ENCODE assay signal across 8 cellular contexts in genomic region chr3:66938338-66938963, GRCh38. TPM values are rescaled to one million over a fixed set of nuclear protein-coding genes. Genes with fewer than 3 reads are reported as not detected.
A peak's percentile ranks its signal among the peaks of the same experiment; 100 is the strongest.
DNase-seq lines count a peak whose midpoint lies in the region; ATAC-seq and TF ChIP-seq lines count a peak whose summit lies in the region.

No MANE protein-coding gene starts in this region.

- DNase-seq in stimulated activated CD4-positive, alpha-beta T cell treated with anti-CD3 and anti-CD28 coated beads, Interleukin-15, amount 100 ng/mL, for 24 hours, result peak; percentile 16
- no peak for DNase-seq in stimulated activated CD4-positive, alpha-beta T cell treated with anti-CD3 and anti-CD28 coated beads, Interleukin-4, amount 100 ng/mL, for 1 hour
- DNase-seq in HCEC 1CT (peak; percentile 65), NB4 (ENCODE audit: low read depth) (peak; percentile 67), ecto neural progenitor cell (ENCODE audit: low spot score) (peak; percentile 59), lung (ENCODE audit: low spot score) (peak; percentile 32), upper lobe of right lung (no peak)

- H3K4me1 ChIP-seq in lung (ENCODE audit: control insufficient read depth in 2 of 2, insufficient read depth in 2 of 2, low read length in 2 of 2) (no peaks in the 10 kb centered on the region), upper lobe of right lung (no peaks in the 10 kb centered on the region)

- H3K27me3 ChIP-seq in lung (ENCODE audit: control insufficient read depth, insufficient read depth) (no peaks in the 10 kb centered on the region), upper lobe of right lung (no peaks in the 10 kb centered on the region)

- H3K27ac ChIP-seq in lung (ENCODE audit: low read depth in 1 of 2, low read length in 1 of 2), result no peak overlapping the region
- H3K27ac ChIP-seq in upper lobe of right lung, result no peak overlapping the region

- TF ChIP-seq CTCF in NB4 (IDR thresholded peaks at IDR 0.05; ENCODE audit: low read depth, low read length), result peak; percentile 60
- peak; percentile 54 for TF ChIP-seq CTCF in lung (IDR thresholded peaks at IDR 0.05; ENCODE audit: control extremely low read depth, extremely low read depth)
- peak; percentile 75 for TF ChIP-seq CTCF in upper lobe of right lung (IDR thresholded peaks at IDR 0.05)

- H3K36me3 ChIP-seq in lung (ENCODE audit: control insufficient read depth in 2 of 2, insufficient read depth in 2 of 2, low read length in 2 of 2) (no peaks in the 10 kb centered on the region), upper lobe of right lung (no peaks in the 10 kb centered on the region)

- intact Hi-C loops in upper lobe of right lung (cut with DNase I), result no loop called here

- TF ChIP-seq POLR2A in NB4 (IDR thresholded peaks at IDR 0.05; ENCODE audit: extremely low read depth, insufficient read length), result no peak

- H3K4me3 ChIP-seq in NB4 (ENCODE audit: low read depth, low read length), result no peak overlapping the region
- no peak overlapping the region for H3K4me3 ChIP-seq in lung
- H3K4me3 ChIP-seq in upper lobe of right lung, result no peak overlapping the region

- H3K9me3 ChIP-seq in lung (ENCODE audit: control insufficient read depth in 2 of 2, insufficient read depth in 1 of 2, low read length in 1 of 2) (no peaks in the 10 kb centered on the region), upper lobe of right lung (no peaks in the 10 kb centered on the region)

- ATAC-seq in SK-N-SH treated with all-trans-retinoic acid at 6 μM for 48 hours (peak; percentile 96), lung (ENCODE audit: insufficient read depth, low FRiP score) (peak; percentile 44), upper lobe of right lung (peak; percentile 82)

- 18 to 26% methylated on average over 5 of the region's 5 CpGs for WGBS in lung, 2 donors

TF ChIP-seq in SK-N-SH treated with all-trans-retinoic acid at 6 μM for 48 hours, 23 proteins besides CTCF, POLR2A, EP300 and RAD21:
- no peak for TF ChIP-seq PPARA (CRISPR knock-in tag; IDR thresholded peaks at IDR 0.05; ENCODE audit: borderline replicate concordance)
- no peak for TF ChIP-seq TCF4 (CRISPR knock-in tag; IDR thresholded peaks at IDR 0.05; ENCODE audit: borderline replicate concordance)
- TF ChIP-seq ZNF70 (CRISPR knock-in tag; IDR thresholded peaks at IDR 0.05), result no peak
- no peak for TF ChIP-seq ZC3H10 (CRISPR knock-in tag; IDR thresholded peaks at IDR 0.05)
- TF ChIP-seq, protein P1, sequence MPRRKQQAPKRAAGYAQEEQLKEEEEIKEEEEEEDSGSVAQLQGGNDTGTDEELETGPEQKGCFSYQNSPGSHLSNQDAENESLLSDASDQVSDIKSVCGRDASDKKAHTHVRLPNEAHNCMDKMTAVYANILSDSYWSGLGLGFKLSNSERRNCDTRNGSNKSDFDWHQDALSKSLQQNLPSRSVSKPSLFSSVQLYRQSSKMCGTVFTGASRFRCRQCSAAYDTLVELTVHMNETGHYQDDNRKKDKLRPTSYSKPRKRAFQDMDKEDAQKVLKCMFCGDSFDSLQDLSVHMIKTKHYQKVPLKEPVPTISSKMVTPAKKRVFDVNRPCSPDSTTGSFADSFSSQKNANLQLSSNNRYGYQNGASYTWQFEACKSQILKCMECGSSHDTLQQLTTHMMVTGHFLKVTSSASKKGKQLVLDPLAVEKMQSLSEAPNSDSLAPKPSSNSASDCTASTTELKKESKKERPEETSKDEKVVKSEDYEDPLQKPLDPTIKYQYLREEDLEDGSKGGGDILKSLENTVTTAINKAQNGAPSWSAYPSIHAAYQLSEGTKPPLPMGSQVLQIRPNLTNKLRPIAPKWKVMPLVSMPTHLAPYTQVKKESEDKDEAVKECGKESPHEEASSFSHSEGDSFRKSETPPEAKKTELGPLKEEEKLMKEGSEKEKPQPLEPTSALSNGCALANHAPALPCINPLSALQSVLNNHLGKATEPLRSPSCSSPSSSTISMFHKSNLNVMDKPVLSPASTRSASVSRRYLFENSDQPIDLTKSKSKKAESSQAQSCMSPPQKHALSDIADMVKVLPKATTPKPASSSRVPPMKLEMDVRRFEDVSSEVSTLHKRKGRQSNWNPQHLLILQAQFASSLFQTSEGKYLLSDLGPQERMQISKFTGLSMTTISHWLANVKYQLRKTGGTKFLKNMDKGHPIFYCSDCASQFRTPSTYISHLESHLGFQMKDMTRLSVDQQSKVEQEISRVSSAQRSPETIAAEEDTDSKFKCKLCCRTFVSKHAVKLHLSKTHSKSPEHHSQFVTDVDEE (CRISPR knock-in tag; IDR thresholded peaks at IDR 0.05), result no peak
- no peak for TF ChIP-seq ESRRG (CRISPR knock-in tag; IDR thresholded peaks at IDR 0.05)
- no peak for TF ChIP-seq GLIS3 (CRISPR knock-in tag; IDR thresholded peaks at IDR 0.05)
- TF ChIP-seq, protein P2, sequence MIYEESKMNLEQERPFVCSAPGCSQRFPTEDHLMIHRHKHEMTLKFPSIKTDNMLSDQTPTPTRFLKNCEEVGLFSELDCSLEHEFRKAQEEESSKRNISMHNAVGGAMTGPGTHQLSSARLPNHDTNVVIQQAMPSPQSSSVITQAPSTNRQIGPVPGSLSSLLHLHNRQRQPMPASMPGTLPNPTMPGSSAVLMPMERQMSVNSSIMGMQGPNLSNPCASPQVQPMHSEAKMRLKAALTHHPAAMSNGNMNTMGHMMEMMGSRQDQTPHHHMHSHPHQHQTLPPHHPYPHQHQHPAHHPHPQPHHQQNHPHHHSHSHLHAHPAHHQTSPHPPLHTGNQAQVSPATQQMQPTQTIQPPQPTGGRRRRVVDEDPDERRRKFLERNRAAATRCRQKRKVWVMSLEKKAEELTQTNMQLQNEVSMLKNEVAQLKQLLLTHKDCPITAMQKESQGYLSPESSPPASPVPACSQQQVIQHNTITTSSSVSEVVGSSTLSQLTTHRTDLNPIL (CRISPR knock-in tag; IDR thresholded peaks at IDR 0.05; ENCODE audit: low read depth), result no peak
- no peak for TF ChIP-seq POU6F1 (CRISPR knock-in tag; IDR thresholded peaks at IDR 0.05; ENCODE audit: borderline replicate concordance, low read depth)
- TF ChIP-seq OSR1 (CRISPR knock-in tag; IDR thresholded peaks at IDR 0.05), result no peak
- TF ChIP-seq SNAI2 (CRISPR knock-in tag; IDR thresholded peaks at IDR 0.05), result no peak
- TF ChIP-seq ZFP3 (CRISPR knock-in tag; IDR thresholded peaks at IDR 0.05), result no peak
- no peak for TF ChIP-seq ISL1 (CRISPR knock-in tag; IDR thresholded peaks at IDR 0.05)
- no peak for TF ChIP-seq PATZ1 (CRISPR knock-in tag; IDR thresholded peaks at IDR 0.05; ENCODE audit: borderline replicate concordance)
- no peak for TF ChIP-seq ZNF565 (CRISPR knock-in tag; conservative IDR thresholded peaks at IDR 0.05; ENCODE audit: low read depth)
- TF ChIP-seq RARB (CRISPR knock-in tag; IDR thresholded peaks at IDR 0.05), result no peak
- TF ChIP-seq ARNTL (CRISPR knock-in tag; IDR thresholded peaks at IDR 0.05; ENCODE audit: borderline replicate concordance, low read depth), result no peak
- TF ChIP-seq ZFP30 (CRISPR knock-in tag; IDR thresholded peaks at IDR 0.05), result no peak
- TF ChIP-seq TOX (CRISPR knock-in tag; IDR thresholded peaks at IDR 0.05; ENCODE audit: borderline replicate concordance), result no peak

RNA-seq across cellular contexts. Expression of gene KBTBD8, which starts 59.7 kb away (rescaled TPM):
- total RNA-seq in lung (1 to 10 TPM; 4.8 to 5.0 TPM), upper lobe of right lung (6.0 TPM)
- 1 to 10 TPM in 1 of 2 donors, under 1 TPM in 1; 0.94 to 1.3 TPM for polyA plus RNA-seq in lung

Comparison
In these comparisons a context has a peak if more than half of its experiments do, and no peak if none do; other contexts are left out.
1. DNase-seq: peak in stimulated activated CD4-positive, alpha-beta T cell treated with anti-CD3 and anti-CD28 coated beads, Interleukin-15, amount 100 ng/mL, for 24 hours (single experiment), HCEC 1CT (single experiment), NB4 (single experiment), ecto neural progenitor cell (single experiment) and lung (single experiment); none in stimulated activated CD4-positive, alpha-beta T cell treated with anti-CD3 and anti-CD28 coated beads, Interleukin-4, amount 100 ng/mL, for 1 hour (single experiment) and upper lobe of right lung (single experiment).
2. ATAC-seq: peak in every context shown above with its lines; median percentile 96 in SK-N-SH treated with all-trans-retinoic acid at 6 μM for 48 hours; 82 in upper lobe of right lung; 44 in lung.
3. Peak in every context shown above with its lines, with median percentiles within 50 percentile points of each other: CTCF ChIP-seq.